Comparison of ENCODE assay signal across 8 cellular contexts in the genomic region with DNA sequence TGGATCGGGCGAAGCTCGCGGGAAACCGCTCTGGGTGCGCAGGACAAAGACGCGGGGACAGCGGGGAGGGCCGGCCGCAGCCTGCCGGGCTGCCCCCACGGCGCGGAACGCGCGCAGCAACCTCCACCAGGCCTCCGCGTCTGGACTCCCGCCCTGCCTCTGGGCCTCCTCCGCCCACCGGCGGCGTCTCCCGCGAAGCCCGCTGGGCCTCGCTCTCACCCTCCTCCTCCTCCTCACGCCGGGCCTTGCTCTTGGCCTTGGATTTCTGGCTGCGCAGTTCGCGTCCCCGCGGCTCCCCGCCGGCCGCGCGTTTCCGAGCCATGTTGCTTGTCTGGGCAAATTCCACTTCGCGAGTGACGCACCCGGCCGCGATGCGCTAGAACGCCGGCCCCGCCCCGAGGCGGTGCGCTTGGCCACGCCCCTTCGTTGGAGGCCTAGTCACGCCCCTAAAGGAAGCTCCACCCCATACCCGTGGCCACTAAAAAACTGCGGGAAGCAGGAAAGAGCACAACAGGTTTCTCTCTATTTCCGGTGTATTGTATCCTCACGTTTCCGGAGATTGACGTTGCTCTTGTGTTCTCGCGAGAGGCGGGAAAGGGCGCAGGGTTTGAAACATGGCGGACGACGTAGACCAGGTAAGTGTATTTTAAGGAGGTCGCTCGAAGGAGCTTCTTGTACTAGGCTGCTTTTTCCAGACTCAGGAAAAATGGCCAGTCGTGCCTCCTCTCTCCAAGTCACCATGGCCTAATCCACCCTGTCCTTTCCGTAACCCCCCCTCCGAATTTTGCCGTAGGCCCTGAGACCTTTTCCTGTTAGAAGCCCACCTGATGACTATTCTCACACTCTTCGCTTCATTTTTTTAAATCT. TPM values are rescaled to one million over a fixed set of nuclear protein-coding genes. Genes with fewer than 3 reads are reported as not detected.
DNase-seq lines count a peak whose midpoint lies in the region; ATAC-seq lines count a peak whose summit lies in the region.

TSS of gene LSM3 (plus strand) at position 571 of the 867 bp plus-strand sequence. CDS start at position 615, 44 bp downstream.
TSS of gene XPC (minus strand) at position 355 of the 867 bp plus-strand sequence. CDS start at position 322, 33 bp downstream.

- intact Hi-C loops in left colon (cut with DNase I, micrococcal nuclease): loop anchor here in 1 of 2 donors (5.0 to 10.0 kb wide), 2 partner anchors 51 to 284 kb away; partner anchors contain the start of gene TMEM43

- no peaks in the 10 kb centered on the region for H3K9me3 ChIP-seq in BLaER1 treated with 17β-estradiol and CSF1 and Interleukin-3, amounts not matched to agents 10 nM and 100 nM (replicated peaks in 1 of 11)

- H3K36me3 ChIP-seq in BLaER1 treated with 17β-estradiol and CSF1 and Interleukin-3, amounts not matched to agents 10 nM and 100 nM: peaks cover 17 to 28% (median 27%) of the 10 kb centered on the region in 11 experiments; a peak in 21 of 22 replicates

- peak within 1 kb of the TSS; percentile 85 to 96 (median 91) for H3K4me2 ChIP-seq in BLaER1 treated with 17β-estradiol and CSF1 and Interleukin-3, amounts not matched to agents 10 nM and 100 nM

- DNase-seq in NCI-H748 (lab: John Stamatoyannopoulos, UW; ENCODE audit: unreplicated experiment): peak; percentile 95
- peak; percentile 98 for DNase-seq in activated CD4-positive, alpha-beta T cell treated with anti-CD3 and anti-CD28 coated beads, Interleukin-2, amount 50 U/mL, for 1 hour
- DNase-seq in cortex of kidney (lab: John Stamatoyannopoulos, UW): peak; percentile 37
- DNase-seq in left colon: peak; percentile 96 to 98
- peak; percentile 96 for DNase-seq in stimulated activated CD4-positive, alpha-beta T cell treated with anti-CD3 and anti-CD28 coated beads, Interleukin-1b, Interleukin-23, amount 100 ng/mL, for 48 hours

- peak within 1 kb of the TSS; percentile 85 to 97 (median 92) for H3K9ac ChIP-seq in BLaER1 treated with 17β-estradiol and CSF1 and Interleukin-3, amounts not matched to agents 10 nM and 100 nM

- peaks cover 39 to 57% (median 52%) of the 10 kb centered on the region in 10 experiments for H3K4me1 ChIP-seq in BLaER1 treated with 17β-estradiol and CSF1 and Interleukin-3, amounts not matched to agents 10 nM and 100 nM

- peak within 1 kb of the TSS; percentile 85 to 96 (median 90) for H3K27ac ChIP-seq in BLaER1 treated with 17β-estradiol and CSF1 and Interleukin-3, amounts not matched to agents 10 nM and 100 nM

- peak within 1 kb of the TSS; percentile 74 to 92 (median 86) for H3K4me3 ChIP-seq in BLaER1 treated with 17β-estradiol and CSF1 and Interleukin-3, amounts not matched to agents 10 nM and 100 nM

- ATAC-seq in GM19351 (IDR thresholded peaks at IDR 0.05; ENCODE audit: unreplicated experiment) (peak; percentile 89), HG03521 (IDR thresholded peaks at IDR 0.05; ENCODE audit: unreplicated experiment) (peak; percentile 88), left colon (peak; percentile 98)

- H4K20me1 ChIP-seq in BLaER1 treated with 17β-estradiol and CSF1 and Interleukin-3, amounts not matched to agents 10 nM and 100 nM: peaks cover 23 to 46% (median 38%) of the 10 kb centered on the region in 11 experiments; a peak in 21 of 22 replicates

- peaks cover 0 to 7% (median 0%) of the 10 kb centered on the region in 11 experiments; a peak in 5 of 22 replicates for H3K27me3 ChIP-seq in BLaER1 treated with 17β-estradiol and CSF1 and Interleukin-3, amounts not matched to agents 10 nM and 100 nM

RNA-seq across cellular contexts. Expression of gene LSM3, which starts in this region (rescaled TPM):
- total RNA-seq in left colon: 1 to 10 TPM; 9.1 to 9.9 TPM

RNA-seq across cellular contexts. Expression of gene XPC, which starts in this region (rescaled TPM):
- 10 to 100 TPM; 19.7 to 22.4 TPM for total RNA-seq in left colon

Comparison
In these comparisons a context has a peak if more than half of its experiments do, and no peak if none do; other contexts are left out.
1. Peak in every context shown above with its lines: DNase-seq, ATAC-seq, H3K4me3 ChIP-seq and H3K27ac ChIP-seq.
2. DNase-seq: peak in every context shown above with its lines; median percentile 98 in activated CD4-positive, alpha-beta T cell treated with anti-CD3 and anti-CD28 coated beads, Interleukin-2, amount 50 U/mL, for 1 hour; 97 in left colon; 96 in stimulated activated CD4-positive, alpha-beta T cell treated with anti-CD3 and anti-CD28 coated beads, Interleukin-1b, Interleukin-23, amount 100 ng/mL, for 48 hours; 95 in NCI-H748; 37 in cortex of kidney.